ENCODE assay signal across 8 cellular contexts in the genomic region with DNA sequence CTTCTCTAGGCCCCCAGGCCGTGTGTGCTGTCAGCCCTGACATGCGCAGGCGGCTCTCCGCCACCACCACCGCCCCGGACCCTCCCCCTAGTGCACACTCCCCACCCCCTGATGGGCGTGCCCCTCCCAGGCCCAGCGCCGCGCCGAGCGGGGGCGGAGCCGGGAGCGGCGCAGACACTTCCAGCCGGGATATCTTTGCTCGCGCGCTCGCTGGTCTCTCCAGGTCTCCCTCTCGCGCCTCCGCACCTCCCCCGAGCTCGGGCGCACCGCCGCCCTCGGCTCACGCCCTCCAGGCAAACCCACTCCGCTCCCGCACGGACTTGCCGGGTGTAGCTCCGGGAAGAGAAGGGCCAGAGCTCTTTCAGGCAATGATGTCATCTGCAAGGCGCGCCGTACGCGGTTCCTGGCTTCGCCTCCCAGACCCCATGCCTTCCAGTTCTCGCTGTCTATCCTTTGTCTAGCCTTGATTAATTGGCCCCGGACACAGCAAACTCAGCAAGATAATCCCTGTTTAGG. TPM values are rescaled to one million over a fixed set of nuclear protein-coding genes. Genes with fewer than 3 reads are reported as not detected.
A peak's percentile ranks its signal among the peaks of the same experiment; 100 is the strongest.
DNase-seq lines count a peak whose midpoint lies in the region; ATAC-seq, FAIRE-seq and TF ChIP-seq lines count a peak whose summit lies in the region.

A gene with protein sequence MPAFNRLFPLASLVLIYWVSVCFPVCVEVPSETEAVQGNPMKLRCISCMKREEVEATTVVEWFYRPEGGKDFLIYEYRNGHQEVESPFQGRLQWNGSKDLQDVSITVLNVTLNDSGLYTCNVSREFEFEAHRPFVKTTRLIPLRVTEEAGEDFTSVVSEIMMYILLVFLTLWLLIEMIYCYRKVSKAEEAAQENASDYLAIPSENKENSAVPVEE (minus strand): TSS at position 59 of the 516 bp plus-strand sequence. CDS start 823 bp downstream, outside the sequence.

- no peak within 1 kb of the TSS for H3K9ac ChIP-seq in KMS-11

- FAIRE-seq in RCC 7860 (lab: Jason Lieb, UNC): no peak

- ATAC-seq in GM19455 (IDR thresholded peaks at IDR 0.05; ENCODE audit: unreplicated experiment): no peak

- no peak for TF ChIP-seq CTCF in GM06990 (IDR thresholded peaks at IDR 0.05; ENCODE audit: insufficient read depth, low read length, poor library complexity, severe bottlenecking)
- no peak for TF ChIP-seq CTCF in KMS-11 (conservative IDR thresholded peaks at IDR 0.05; ENCODE audit: low read depth, low read length)

- no peaks in the 10 kb centered on the region for H3K4me1 ChIP-seq in KMS-11 (ENCODE audit: low read depth, poor library complexity, severe bottlenecking)

- H3K27me3 ChIP-seq in GM06990 (replicated peaks; ENCODE audit: control insufficient read depth, insufficient read depth, low read length) (peaks cover 3% of the 10 kb centered on the region; the same call in 1 of the 2 replicates), KMS-11 (ENCODE audit: insufficient read depth, low read depth) (no peaks in the 10 kb centered on the region)

- H2AFZ ChIP-seq in KMS-11 (ENCODE audit: low read depth): peak within 1 kb of the TSS; percentile 92

- no peak within 1 kb of the TSS for H3K27ac ChIP-seq in KMS-11

- H3K36me3 ChIP-seq in GM06990 (ENCODE audit: control insufficient read depth, insufficient read depth, low read length) (no peaks in the 10 kb centered on the region), KMS-11 (ENCODE audit: insufficient read depth) (no peaks in the 10 kb centered on the region)

- H3K79me2 ChIP-seq in KMS-11 (ENCODE audit: insufficient read depth, low read depth): no peaks in the 10 kb centered on the region

- H4K20me1 ChIP-seq in KMS-11 (ENCODE audit: insufficient read depth): no peaks in the 10 kb centered on the region

- DNase-seq in GM06990 (ENCODE audit: extremely low read depth, insufficient read length) (peak; percentile 29), SK-N-DZ (ENCODE audit: low spot score) (peak; percentile 86), dermis blood vessel endothelial cell (peak; percentile 79), left kidney (ENCODE audit: low read depth, low spot score) (peak; percentile 95), RCC 7860 (ENCODE audit: low spot score) (no peak)
- DNase-seq in stimulated activated CD4-positive, alpha-beta T cell treated with anti-CD3 and anti-CD28 coated beads, Interleukin-15, amount 100 ng/mL, for 24 hours: peak; percentile 64

- H3K4me3 ChIP-seq in GM06990 (replicated peaks; ENCODE audit: low read depth, low read length) (peak within 1 kb of the TSS; percentile 53), KMS-11 (IDR thresholded peaks at IDR 0.05; ENCODE audit: insufficient read depth, low read depth, low read length) (no peak within 1 kb of the TSS)

- H3K4me2 ChIP-seq in KMS-11: peak within 1 kb of the TSS; percentile 44; the same call in 1 of the 2 replicates

RNA-seq across cellular contexts. Expression of the gene that starts here (rescaled TPM):
- polyA plus RNA-seq in SK-N-DZ (2014; cell fraction: cytosol; rRNA removed): 17.6 and 18.0 TPM in 2 replicates
- polyA plus RNA-seq in SK-N-DZ (2014; cell fraction: nucleus; rRNA removed): 14.6 and 29.2 TPM in 2 replicates
- total RNA-seq in dermis blood vessel endothelial cell: 2.5 and 4.9 TPM in 2 replicates
